In genomic region chr21:33300701-33301631, GRCh38 we compare ENCODE assay signal across 9 cellular contexts. TPM values are rescaled to one million over a fixed set of nuclear protein-coding genes. Genes with fewer than 3 reads are reported as not detected.
DNase-seq lines count a peak whose midpoint lies in the region; ATAC-seq and TF ChIP-seq lines count a peak whose summit lies in the region.
"Had no signal": no experiment of that assay in that cellular context is flagged by ENCODE, and none has a peak within 500 bp of the region (broad histone marks: within the 10 kb centered on the region; RNA-seq: fewer than 3 reads in every experiment).

No MANE protein-coding gene starts in this region.

- no peak overlapping the region for H3K4me3 Mint-ChIP-seq in natural killer cell
- H3K4me3 Mint-ChIP-seq in natural killer cell treated with Interleukin-12 subunit alpha and Interleukin-12 subunit beta and Interleukin-15 and Interleukin-18, amount 100 ng/mL, for 72 hours = no peak overlapping the region
- no peak overlapping the region for H3K4me3 Mint-ChIP-seq in activated T-helper 2 cell treated with anti-CD3 and anti-CD28 coated beads, Interferon-gamma antibody, Interleukin-2, Interleukin-4, amounts not matched to agents 10 μg/mL and 5 μg/mL and 100 μg/mL, durations not matched to agents 14 hours and 24 hours and 36 hours (ENCODE audit: low read depth)

- H3K9me3 ChIP-seq in lung (ENCODE audit: control insufficient read depth in 2 of 2, insufficient read depth in 1 of 2, low read length in 1 of 2) (no peaks in the 10 kb centered on the region), osteoblast (ENCODE audit: low read depth, low read length) (no peaks in the 10 kb centered on the region)

- H3K27ac ChIP-seq in lung (ENCODE audit: low read depth in 1 of 2, low read length in 1 of 2) = peak overlapping the region; percentile 49 to 82
- H3K27ac ChIP-seq in osteoblast (ENCODE audit: low read depth, low read length) = no peak overlapping the region
- H3K27ac ChIP-seq: KMS-11 had no signal

- DNase-seq in natural killer cell (no peak), lung (ENCODE audit: low spot score) (no peak), osteoblast (ENCODE audit: insufficient read length, low spot score, missing footprints) (no peak), NCI-H2107 (lab: John Stamatoyannopoulos, UW) (no peak)
- DNase-seq in natural killer cell treated with Interleukin-12 subunit alpha and Interleukin-12 subunit beta and Interleukin-15 and Interleukin-18, amount 100 ng/mL, for 72 hours (ENCODE audit: low spot score) = no peak
- no peak for DNase-seq in activated T-helper 2 cell treated with anti-CD3 and anti-CD28 coated beads, Interferon-gamma antibody, Interleukin-2, Interleukin-4, amounts not matched to agents 10 μg/mL and 5 μg/mL and 100 μg/mL, durations not matched to agents 14 hours and 24 hours and 36 hours (ENCODE audit: low spot score)

- no peaks in the 10 kb centered on the region for H3K79me2 ChIP-seq in osteoblast (ENCODE audit: insufficient read depth, low read length)

- H3K4me2 ChIP-seq in osteoblast (ENCODE audit: insufficient read depth, low read length) = no peak overlapping the region
- H3K4me2 ChIP-seq: KMS-11 had no signal

- ATAC-seq in natural killer cell (peak; percentile 25 to 73 (median 36)), lung (ENCODE audit: insufficient read depth, low FRiP score) (peak; percentile 39), GM18909 (IDR thresholded peaks at IDR 0.05; ENCODE audit: poor library complexity, unreplicated experiment) (no peak), GM18861 (IDR thresholded peaks at IDR 0.05; ENCODE audit: unreplicated experiment) (no peak)
- no peak for ATAC-seq in natural killer cell treated with Interleukin-12 subunit alpha and Interleukin-12 subunit beta and Interleukin-15 and Interleukin-18, amount 100 ng/mL, for 72 hours

- H3K27ac Mint-ChIP-seq in natural killer cell = peak overlapping the region in 1 of 2 donors; percentile 56
- H3K27ac Mint-ChIP-seq in natural killer cell treated with Interleukin-12 subunit alpha and Interleukin-12 subunit beta and Interleukin-15 and Interleukin-18, amount 100 ng/mL, for 72 hours = peak overlapping the region in 1 of 2 donors; percentile 44
- peak overlapping the region; percentile 50 for H3K27ac Mint-ChIP-seq in activated T-helper 2 cell treated with anti-CD3 and anti-CD28 coated beads, Interferon-gamma antibody, Interleukin-2, Interleukin-4, amounts not matched to agents 10 μg/mL and 5 μg/mL and 100 μg/mL, durations not matched to agents 14 hours and 24 hours and 36 hours

- no peak overlapping the region for H2AFZ ChIP-seq in osteoblast (ENCODE audit: low read length)

- no peaks in the 10 kb centered on the region for H4K20me1 ChIP-seq in osteoblast (ENCODE audit: insufficient read depth, low read length)

- H3K36me3 Mint-ChIP-seq in natural killer cell = no peaks in the 10 kb centered on the region
- no peaks in the 10 kb centered on the region for H3K36me3 Mint-ChIP-seq in natural killer cell treated with Interleukin-12 subunit alpha and Interleukin-12 subunit beta and Interleukin-15 and Interleukin-18, amount 100 ng/mL, for 72 hours
- peaks cover 23% of the 10 kb centered on the region for H3K36me3 Mint-ChIP-seq in activated T-helper 2 cell treated with anti-CD3 and anti-CD28 coated beads, Interferon-gamma antibody, Interleukin-2, Interleukin-4, amounts not matched to agents 10 μg/mL and 5 μg/mL and 100 μg/mL, durations not matched to agents 14 hours and 24 hours and 36 hours (ENCODE audit: low read depth)

- H3K9me3 Mint-ChIP-seq in natural killer cell = no peaks in the 10 kb centered on the region
- no peaks in the 10 kb centered on the region for H3K9me3 Mint-ChIP-seq in natural killer cell treated with Interleukin-12 subunit alpha and Interleukin-12 subunit beta and Interleukin-15 and Interleukin-18, amount 100 ng/mL, for 72 hours
- no peaks in the 10 kb centered on the region for H3K9me3 Mint-ChIP-seq in activated T-helper 2 cell treated with anti-CD3 and anti-CD28 coated beads, Interferon-gamma antibody, Interleukin-2, Interleukin-4, amounts not matched to agents 10 μg/mL and 5 μg/mL and 100 μg/mL, durations not matched to agents 14 hours and 24 hours and 36 hours

- H3K27me3 Mint-ChIP-seq in natural killer cell (ENCODE audit: low read depth in 2 of 2) = no peaks in the 10 kb centered on the region
- H3K27me3 Mint-ChIP-seq in natural killer cell treated with Interleukin-12 subunit alpha and Interleukin-12 subunit beta and Interleukin-15 and Interleukin-18, amount 100 ng/mL, for 72 hours = no peaks in the 10 kb centered on the region
- no peaks in the 10 kb centered on the region for H3K27me3 Mint-ChIP-seq in activated T-helper 2 cell treated with anti-CD3 and anti-CD28 coated beads, Interferon-gamma antibody, Interleukin-2, Interleukin-4, amounts not matched to agents 10 μg/mL and 5 μg/mL and 100 μg/mL, durations not matched to agents 14 hours and 24 hours and 36 hours (ENCODE audit: low read depth)

- WGBS in lung, 2 donors = 29 to 41% methylated on average over 10 of the region's 10 CpGs

- peaks cover 0 to 4% of the 10 kb centered on the region in 2 donors for H3K36me3 ChIP-seq in lung (ENCODE audit: control insufficient read depth in 2 of 2, insufficient read depth in 2 of 2, low read length in 2 of 2)
- peaks cover 10% of the 10 kb centered on the region for H3K36me3 ChIP-seq in osteoblast (ENCODE audit: insufficient read depth, low read length)

- TF ChIP-seq CTCF in natural killer cell (IDR thresholded peaks at IDR 0.05) (no peak), lung (IDR thresholded peaks at IDR 0.05; ENCODE audit: control extremely low read depth, extremely low read depth) (no peak), osteoblast (IDR thresholded peaks at IDR 0.05; ENCODE audit: extremely low read depth, low read depth, low read length) (no peak)

- H3K4me3 ChIP-seq in lung (no peak overlapping the region), osteoblast (ENCODE audit: insufficient read depth, low read length) (no peak overlapping the region)

- intact Hi-C loops in natural killer cell (cut with micrococcal nuclease) = no loop called here
- intact Hi-C loops in activated T-helper 2 cell treated with anti-CD3 and anti-CD28 coated beads, Interferon-gamma antibody, Interleukin-2, Interleukin-4, amounts not matched to agents 10 μg/mL and 5 μg/mL and 100 μg/mL, durations not matched to agents 14 hours and 24 hours and 36 hours (cut with micrococcal nuclease) = no loop called here

- H3K27me3 ChIP-seq in lung (ENCODE audit: control insufficient read depth, insufficient read depth) (no peaks in the 10 kb centered on the region), osteoblast (ENCODE audit: insufficient read depth, low read length) (no peaks in the 10 kb centered on the region)

- H3K4me1 ChIP-seq in lung (ENCODE audit: control insufficient read depth in 2 of 2, insufficient read depth in 2 of 2, low read length in 2 of 2) (peaks cover 3 to 8% of the 10 kb centered on the region in 2 donors), osteoblast (ENCODE audit: insufficient read depth, low read length) (no peaks in the 10 kb centered on the region)

- H3K4me1 Mint-ChIP-seq in natural killer cell = peaks cover 18 to 22% of the 10 kb centered on the region in 2 donors
- H3K4me1 Mint-ChIP-seq in natural killer cell treated with Interleukin-12 subunit alpha and Interleukin-12 subunit beta and Interleukin-15 and Interleukin-18, amount 100 ng/mL, for 72 hours (ENCODE audit: low read depth in 2 of 2) = peaks cover 11 to 15% of the 10 kb centered on the region in 2 donors
- H3K4me1 Mint-ChIP-seq in activated T-helper 2 cell treated with anti-CD3 and anti-CD28 coated beads, Interferon-gamma antibody, Interleukin-2, Interleukin-4, amounts not matched to agents 10 μg/mL and 5 μg/mL and 100 μg/mL, durations not matched to agents 14 hours and 24 hours and 36 hours (ENCODE audit: low read depth) = peaks cover 47% of the 10 kb centered on the region

RNA-seq across cellular contexts. Expression of gene IFNAR1, which starts 23.8 kb away (rescaled TPM):
- total RNA-seq in natural killer cell = 10 to 100 TPM; 15.0 to 21.3 (median 19.3) TPM
- total RNA-seq in natural killer cell treated with Interleukin-12 subunit alpha and Interleukin-12 subunit beta and Interleukin-15 and Interleukin-18, amount 100 ng/mL, for 72 hours = 10 to 100 TPM; 16.0 to 16.6 TPM
- total RNA-seq in activated T-helper 2 cell treated with anti-CD3 and anti-CD28 coated beads, Interferon-gamma antibody, Interleukin-2, Interleukin-4, amounts not matched to agents 10 μg/mL and 5 μg/mL and 100 μg/mL, durations not matched to agents 14 hours and 24 hours and 36 hours = 26.8 and 27.9 TPM in 2 replicates
- total RNA-seq in lung = 10 to 100 TPM; 48.1 to 58.7 TPM
- 10 to 100 TPM; 14.3 to 54.8 TPM for polyA plus RNA-seq in lung
- total RNA-seq in osteoblast = 26.1 and 28.0 TPM in 2 replicates

RNA-seq across cellular contexts. Expression of gene IL10RB, which starts 34.8 kb away (rescaled TPM):
- total RNA-seq in natural killer cell (10 to 100 TPM; 18.4 to 27.8 (median 27.3) TPM), lung (10 to 100 TPM; 38.8 to 47.1 TPM), osteoblast (44.9 and 52.7 TPM in 2 replicates)
- 10 to 100 TPM; 19.9 to 22.2 TPM for total RNA-seq in natural killer cell treated with Interleukin-12 subunit alpha and Interleukin-12 subunit beta and Interleukin-15 and Interleukin-18, amount 100 ng/mL, for 72 hours
- total RNA-seq in activated T-helper 2 cell treated with anti-CD3 and anti-CD28 coated beads, Interferon-gamma antibody, Interleukin-2, Interleukin-4, amounts not matched to agents 10 μg/mL and 5 μg/mL and 100 μg/mL, durations not matched to agents 14 hours and 24 hours and 36 hours = 23.4 and 24.7 TPM in 2 replicates
- 10 to 100 TPM; 26.7 to 89.1 TPM for polyA plus RNA-seq in lung

Comparison
In these comparisons a context has a peak if more than half of its experiments do, and no peak if none do; other contexts are left out.
1. ATAC-seq: peak in natural killer cell (3 of 3) and lung (single experiment); none in natural killer cell treated with Interleukin-12 subunit alpha and Interleukin-12 subunit beta and Interleukin-15 and Interleukin-18, amount 100 ng/mL, for 72 hours (0 of 2), GM18909 (single experiment) and GM18861 (single experiment).